Comparison of ENCODE assay signal across 8 cellular contexts in the genomic region with DNA sequence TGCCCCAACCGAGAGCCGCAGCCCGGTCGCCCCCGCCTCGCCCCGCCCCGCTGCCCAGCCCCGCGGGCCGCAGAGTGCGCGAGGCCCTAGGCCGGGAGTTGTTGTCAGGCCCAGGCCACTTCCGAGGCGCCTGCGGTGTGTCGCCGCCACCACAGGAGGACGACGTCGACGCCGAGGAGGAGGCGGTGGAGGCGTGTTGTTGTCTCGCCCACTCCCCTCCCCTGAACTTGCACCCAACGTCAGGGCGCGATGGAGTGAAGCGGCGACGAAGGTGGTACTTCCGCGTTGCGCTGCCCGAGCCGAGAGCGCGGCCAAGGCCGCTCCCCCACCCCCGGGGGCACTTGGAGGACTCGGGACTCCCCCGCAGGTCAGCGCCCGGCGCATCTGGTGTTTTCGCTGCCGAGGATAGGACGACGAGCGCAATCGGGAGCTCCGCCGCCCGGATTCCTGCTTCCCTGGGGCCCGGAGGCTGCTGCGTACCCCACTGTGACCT. TPM values are rescaled to one million over a fixed set of nuclear protein-coding genes. Genes with fewer than 3 reads are reported as not detected.
A peak's percentile ranks its signal among the peaks of the same experiment; 100 is the strongest.
DNase-seq lines count a peak whose midpoint lies in the region; ATAC-seq and TF ChIP-seq lines count a peak whose summit lies in the region.

Gene CDK13 (plus strand): TSS at position 277 of the 493 bp plus-strand sequence. CDS start 386 bp downstream, outside the sequence.

- TF ChIP-seq CTCF in OCI-LY7 (conservative IDR thresholded peaks at IDR 0.05; ENCODE audit: low read length) (no peak), epithelial cell of proximal tubule (conservative IDR thresholded peaks at IDR 0.05; ENCODE audit: low read depth, low read length) (no peak)

- intact Hi-C loops in OCI-LY7 (cut with micrococcal nuclease; ENCODE audit: unreplicated experiment): loop anchor here (1.0 to 5.0 kb wide), 6 partner anchors 25 to 327 kb away; partner anchors contain the start of genes MPLKIP and RALA

- H3K36me3 ChIP-seq in OCI-LY7 (ENCODE audit: insufficient read depth, low read length) (peaks cover 35% of the 10 kb centered on the region), mucosa of stomach (ENCODE audit: control insufficient read depth, insufficient read depth, low read length) (no peaks in the 10 kb centered on the region)

- DNase-seq in CMK (ENCODE audit: low read depth) (peak; percentile 80), OCI-LY7 (ENCODE audit: low spot score) (peak; percentile 90), activated T-cell treated with anti-CD3 and anti-CD28 coated beads for 24 hours (ENCODE audit: low read depth) (peak; percentile 76), epithelial cell of proximal tubule (ENCODE audit: low read depth) (no peak)
- DNase-seq in stimulated activated CD8-positive, alpha-beta memory T cell treated with anti-CD3 and anti-CD28 coated beads, Interleukin-7, amount 100 ng/mL, for 1 hour (ENCODE audit: low read depth in 2 of 2): peak; percentile 77 to 80

- H2AFZ ChIP-seq in OCI-LY7 (ENCODE audit: low read length): peak within 1 kb of the TSS; percentile 76; the same call in 1 of the 2 replicates

- H3K9me3 ChIP-seq in OCI-LY7 (ENCODE audit: low read length) (peaks cover 13% of the 10 kb centered on the region; the same call in 1 of the 2 replicates), mucosa of stomach (ENCODE audit: control insufficient read depth, low read length) (no peaks in the 10 kb centered on the region)

- H3K9ac ChIP-seq in mucosa of stomach (ENCODE audit: low read length): peak within 1 kb of the TSS; percentile 99

- no peaks in the 10 kb centered on the region for H3K9me2 ChIP-seq in OCI-LY7 (ENCODE audit: insufficient read depth, low read length)

- H3K27ac ChIP-seq in OCI-LY7 (ENCODE audit: low read depth, low read length, poor library complexity, severe bottlenecking): peak within 1 kb of the TSS; percentile 100

- H3K4me1 ChIP-seq in OCI-LY7 (ENCODE audit: insufficient read depth, low read length, poor library complexity, severe bottlenecking) (peaks cover 35% of the 10 kb centered on the region), mucosa of stomach (ENCODE audit: control insufficient read depth, insufficient read depth, low read length) (peaks cover 7% of the 10 kb centered on the region)

- peak within 1 kb of the TSS; percentile 92 for H3K4me2 ChIP-seq in OCI-LY7 (ENCODE audit: low read length)

- peaks cover 59% of the 10 kb centered on the region for H3K79me2 ChIP-seq in OCI-LY7 (ENCODE audit: insufficient read depth, low read depth, low read length)

- H3K4me3 ChIP-seq in OCI-LY7 (ENCODE audit: low read depth, low read length, poor library complexity, severe bottlenecking): peak within 1 kb of the TSS; percentile 97
- H3K4me3 ChIP-seq in epithelial cell of proximal tubule (ENCODE audit: low read depth, low read length): peak within 1 kb of the TSS; percentile 89
- peak within 1 kb of the TSS; percentile 98 for H3K4me3 ChIP-seq in mucosa of stomach (ENCODE audit: low read length)

- POLR2A ChIA-PET in OCI-LY7 (lab: Charles Lee): interaction anchor here (1.0 to 3.1 kb wide), 6 partner anchors 10 to 103 kb away, joined by 3 to 8 read pairs (median 4); no protein-coding TSS in a partner anchor

- ATAC-seq in GM19452 (IDR thresholded peaks at IDR 0.05; ENCODE audit: unreplicated experiment): peak; percentile 37
- peak; percentile 19 for ATAC-seq in HG03575 (IDR thresholded peaks at IDR 0.05; ENCODE audit: extremely low read depth, insufficient number of reproducible peaks, low FRiP score, unreplicated experiment)

- no peaks in the 10 kb centered on the region for H3K27me3 ChIP-seq in mucosa of stomach (ENCODE audit: control insufficient read depth, insufficient read depth, low read length)

- CTCF ChIA-PET in OCI-LY7 (lab: Charles Lee; ENCODE audit: unreplicated experiment): no interaction called here

- no TSS peak for BruUV-seq in OCI-LY7 (replicated peaks; lab: Mats Ljungman, UMichigan)

- peaks cover 30% of the 10 kb centered on the region for H4K20me1 ChIP-seq in OCI-LY7 (ENCODE audit: insufficient read depth, low read length)

RNA-seq across cellular contexts. Expression of gene CDK13, which starts in this region (rescaled TPM):
- 81.9 and 84.3 TPM in 2 replicates for total RNA-seq in OCI-LY7 (2014; rRNA removed; shearing (Covaris generic))
- 90.9 and 101 TPM in 2 replicates for total RNA-seq in OCI-LY7 (2022)
- 36.0 and 41.1 TPM in 2 replicates for total RNA-seq in epithelial cell of proximal tubule
